In the genomic region with DNA sequence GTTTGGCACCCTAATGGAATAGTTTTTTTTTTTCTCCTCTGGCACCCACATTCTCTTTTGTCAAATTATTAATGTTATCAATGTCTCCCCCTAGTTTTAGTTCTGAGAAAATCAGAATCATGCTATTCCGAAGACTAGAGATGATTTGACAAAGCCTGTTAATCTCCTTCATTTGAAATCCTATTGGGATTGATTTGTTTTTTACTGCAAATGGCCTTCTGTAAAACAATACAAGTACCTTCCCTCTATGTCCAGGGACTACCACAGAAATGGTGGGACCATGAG, we compare ENCODE assay signal across 2 cellular contexts.
TF ChIP-seq lines count a peak whose summit lies in the region.

No MANE protein-coding gene starts in this region.

TF ChIP-seq in K562, 482 proteins besides CTCF, POLR2A, EP300 and RAD21:
- TF ChIP-seq, protein P1, sequence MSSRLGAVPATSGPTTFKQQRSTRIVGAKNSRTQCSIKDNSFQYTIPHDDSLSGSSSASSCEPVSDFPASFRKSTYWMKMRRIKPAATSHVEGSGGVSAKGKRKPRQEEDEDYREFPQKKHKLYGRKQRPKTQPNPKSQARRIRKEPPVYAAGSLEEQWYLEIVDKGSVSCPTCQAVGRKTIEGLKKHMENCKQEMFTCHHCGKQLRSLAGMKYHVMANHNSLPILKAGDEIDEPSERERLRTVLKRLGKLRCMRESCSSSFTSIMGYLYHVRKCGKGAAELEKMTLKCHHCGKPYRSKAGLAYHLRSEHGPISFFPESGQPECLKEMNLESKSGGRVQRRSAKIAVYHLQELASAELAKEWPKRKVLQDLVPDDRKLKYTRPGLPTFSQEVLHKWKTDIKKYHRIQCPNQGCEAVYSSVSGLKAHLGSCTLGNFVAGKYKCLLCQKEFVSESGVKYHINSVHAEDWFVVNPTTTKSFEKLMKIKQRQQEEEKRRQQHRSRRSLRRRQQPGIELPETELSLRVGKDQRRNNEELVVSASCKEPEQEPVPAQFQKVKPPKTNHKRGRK (tag; IDR thresholded peaks at IDR 0.05), result no peak
- TF ChIP-seq CXXC5 (CRISPR knock-in tag; IDR thresholded peaks at IDR 0.05), result no peak
- TF ChIP-seq BRD9 (IDR thresholded peaks at IDR 0.05; ENCODE audit: low read depth, partially characterized antibody), result no peak
- no peak for TF ChIP-seq FOXM1 (IDR thresholded peaks at IDR 0.05; ENCODE audit: low read depth)
- TF ChIP-seq FOXM1 (CRISPR knock-in tag; IDR thresholded peaks at IDR 0.05; ENCODE audit: low read depth), result no peak
- TF ChIP-seq ZKSCAN1 (IDR thresholded peaks at IDR 0.05; ENCODE audit: low read depth, low read length), result no peak
- no peak for TF ChIP-seq ZNF316 (IDR thresholded peaks at IDR 0.05)
- TF ChIP-seq DLX4 (CRISPR knock-in tag; IDR thresholded peaks at IDR 0.05), result no peak
- no peak for TF ChIP-seq PCBP1 (IDR thresholded peaks at IDR 0.05; ENCODE audit: low read depth, low read length, poor library complexity, severe bottlenecking)
- TF ChIP-seq GTF2A2 (tag; IDR thresholded peaks at IDR 0.05), result no peak
- no peak for TF ChIP-seq RBM34 (IDR thresholded peaks at IDR 0.05; ENCODE audit: borderline replicate concordance, insufficient read depth, low read length)
- TF ChIP-seq ZNF354B (CRISPR knock-in tag; IDR thresholded peaks at IDR 0.05), result no peak
- TF ChIP-seq RBM14 (IDR thresholded peaks at IDR 0.05; ENCODE audit: borderline replicate concordance, insufficient read depth, low read depth, low read length), result no peak
- TF ChIP-seq DIDO1 (tag; IDR thresholded peaks at IDR 0.05; ENCODE audit: low read depth), result no peak
TF ChIP-seq in K562: peak in this region for 0.

TF ChIP-seq in liver, 16 proteins besides CTCF, POLR2A, EP300 and RAD21 (continued from another document):
- TF ChIP-seq REST (IDR thresholded peaks at IDR 0.05) (no peak), FOXA1 (IDR thresholded peaks at IDR 0.05) (no peak), GABPA (IDR thresholded peaks at IDR 0.05 in 1 of 2, conservative IDR thresholded peaks at IDR 0.05 in 1 of 2) (no peak), JUND (IDR thresholded peaks at IDR 0.05) (no peak), NR2F2 (IDR thresholded peaks at IDR 0.05) (no peak), YY1 (IDR thresholded peaks at IDR 0.05) (no peak), RXRA (IDR thresholded peaks at IDR 0.05) (no peak), TAF1 (conservative IDR thresholded peaks at IDR 0.05) (no peak), HNF4G (IDR thresholded peaks at IDR 0.05) (no peak), FOXA2 (IDR thresholded peaks at IDR 0.05) (no peak)
- TF ChIP-seq, protein P2, sequence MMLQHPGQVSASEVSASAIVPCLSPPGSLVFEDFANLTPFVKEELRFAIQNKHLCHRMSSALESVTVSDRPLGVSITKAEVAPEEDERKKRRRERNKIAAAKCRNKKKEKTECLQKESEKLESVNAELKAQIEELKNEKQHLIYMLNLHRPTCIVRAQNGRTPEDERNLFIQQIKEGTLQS (IDR thresholded peaks at IDR 0.05), result no peak
- TF ChIP-seq, protein P3, sequence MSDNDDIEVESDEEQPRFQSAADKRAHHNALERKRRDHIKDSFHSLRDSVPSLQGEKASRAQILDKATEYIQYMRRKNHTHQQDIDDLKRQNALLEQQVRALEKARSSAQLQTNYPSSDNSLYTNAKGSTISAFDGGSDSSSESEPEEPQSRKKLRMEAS (IDR thresholded peaks at IDR 0.05), result no peak
